In the genomic region with DNA sequence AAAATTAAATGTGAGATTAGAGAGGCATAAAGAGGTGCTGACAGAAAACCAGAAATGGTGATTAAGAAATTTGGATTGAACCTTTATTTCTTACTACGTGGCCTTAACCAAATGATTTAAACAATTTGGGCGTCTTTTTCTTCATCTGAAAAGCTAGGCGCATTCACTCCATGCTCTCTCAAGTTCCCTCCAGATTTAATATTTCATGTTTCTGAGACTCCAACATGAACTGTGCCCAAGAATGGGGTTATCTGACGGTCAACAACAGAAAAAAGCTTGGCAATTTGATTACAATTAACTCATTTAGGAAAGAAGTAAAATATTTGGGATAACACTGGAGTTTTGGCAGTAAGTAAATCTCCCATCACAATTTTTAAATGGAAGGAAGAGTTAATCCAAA, we compare ENCODE assay signal across 15 cellular contexts.
"Had no signal": no experiment of that assay in that cellular context is flagged by ENCODE, and none has a peak within 500 bp of the region (broad histone marks: within the 10 kb centered on the region; RNA-seq: fewer than 3 reads in every experiment).

No MANE protein-coding gene starts in this region.

- H3K27ac ChIP-seq: cardiac muscle cell, colonic mucosa had no signal

- H3K36me3 ChIP-seq: cardiac muscle cell, colonic mucosa, upper lobe of left lung had no signal

- H3K27ac Mint-ChIP-seq: activated naive CD8-positive, alpha-beta T cell treated with anti-CD3 and anti-CD28 coated beads, Interleukin-2, amount 10 ng/mL, durations not matched to agents 7 days and 5 days; stimulated activated effector memory CD8-positive, alpha-beta T cell treated with anti-CD3 and anti-CD28 coated beads, Interleukin-12 subunit alpha, Interleukin-12 subunit beta, amount 100 ng/mL, for 72 hours; T-helper 2 cell treated with Interferon-gamma antibody and Interleukin-4, amounts not matched to agents 5 μg/mL and 100 μg/mL, for 36 hours had no signal

- H3K27me3 ChIP-seq: cardiac muscle cell, colonic mucosa, upper lobe of left lung had no signal

- H3K4me2 ChIP-seq: smooth muscle cell had no signal

- H3K36me3 Mint-ChIP-seq: stimulated activated effector memory CD8-positive, alpha-beta T cell treated with anti-CD3 and anti-CD28 coated beads, Interleukin-12 subunit alpha, Interleukin-12 subunit beta, amount 100 ng/mL, for 72 hours had no signal

- ATAC-seq: activated T-cell treated with anti-CD3 and anti-CD28 coated beads, Interleukin-2, amount 50 U/mL, for 4 hours; stimulated activated effector memory CD8-positive, alpha-beta T cell treated with anti-CD3 and anti-CD28 coated beads, Interleukin-12 subunit alpha, Interleukin-12 subunit beta, amount 100 ng/mL, for 72 hours had no signal

- H3K4me3 ChIP-seq: cardiac muscle cell, colonic mucosa, smooth muscle cell, upper lobe of left lung had no signal

- H3K4me1 ChIP-seq: colonic mucosa had no signal

- H3K9me3 ChIP-seq: colonic mucosa, upper lobe of left lung had no signal

- H3K9me3 Mint-ChIP-seq: activated T-cell treated with anti-CD3 and anti-CD28 coated beads, Interleukin-2, amount 50 U/mL, for 4 hours; T-helper 2 cell treated with Interferon-gamma antibody and Interleukin-4, amounts not matched to agents 5 μg/mL and 100 μg/mL, for 36 hours had no signal

- DNase-seq: activated CD4-positive, alpha-beta T cell treated with anti-CD3 and anti-CD28 coated beads, Interleukin-2, amount 50 U/mL, for 4 hours; activated gamma-delta T cell treated with Interleukin-2 at 50 U/mL for 16 hours; activated naive CD8-positive, alpha-beta T cell treated with anti-CD3 and anti-CD28 coated beads, Interleukin-2, amount 10 ng/mL, durations not matched to agents 7 days and 5 days; activated T-cell treated with anti-CD3 and anti-CD28 coated beads, Interleukin-2, amount 50 U/mL, for 4 hours; aorta; colonic mucosa; effector CD4-positive, alpha-beta T cell; hypothalamus; mesendoderm; SHP77 treated with DMSO at 0.1 percent for 48 hours; upper lobe of left lung had no signal

- H3K4me3 Mint-ChIP-seq: activated naive CD8-positive, alpha-beta T cell treated with anti-CD3 and anti-CD28 coated beads, Interleukin-2, amount 10 ng/mL, durations not matched to agents 7 days and 5 days; activated T-cell treated with anti-CD3 and anti-CD28 coated beads, Interleukin-2, amount 50 U/mL, for 4 hours; stimulated activated effector memory CD8-positive, alpha-beta T cell treated with anti-CD3 and anti-CD28 coated beads, Interleukin-12 subunit alpha, Interleukin-12 subunit beta, amount 100 ng/mL, for 72 hours; T-helper 2 cell treated with Interferon-gamma antibody and Interleukin-4, amounts not matched to agents 5 μg/mL and 100 μg/mL, for 36 hours had no signal

- H3K27me3 Mint-ChIP-seq: activated naive CD8-positive, alpha-beta T cell treated with anti-CD3 and anti-CD28 coated beads, Interleukin-2, amount 10 ng/mL, durations not matched to agents 7 days and 5 days had no signal
